In the genomic region with DNA sequence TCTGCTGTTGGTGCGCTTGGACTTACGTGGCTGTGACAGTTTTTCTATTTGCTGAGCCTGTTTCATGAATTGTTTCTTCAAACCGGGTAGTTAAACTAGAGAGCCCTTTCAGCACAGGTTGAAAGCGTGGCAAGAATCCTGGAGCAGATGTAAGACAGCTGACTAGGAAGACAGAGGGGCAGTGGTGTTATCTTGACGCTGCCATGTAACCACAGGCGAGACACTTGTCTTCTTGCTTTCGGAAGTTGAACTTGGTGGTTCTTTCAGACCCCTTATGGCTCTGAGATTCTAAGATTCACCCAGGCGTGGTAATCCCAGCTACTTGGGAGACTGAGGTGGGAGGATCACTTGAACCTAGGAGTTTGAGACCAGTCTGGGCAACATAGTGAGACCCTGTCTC, we compare ENCODE assay signal across 13 cellular contexts. TPM values are rescaled to one million over a fixed set of nuclear protein-coding genes. Genes with fewer than 3 reads are reported as not detected.
DNase-seq lines count a peak whose midpoint lies in the region; ATAC-seq, FAIRE-seq and TF ChIP-seq lines count a peak whose summit lies in the region.
"Had no signal": no experiment of that assay in that cellular context is flagged by ENCODE, and none has a peak within 500 bp of the region (broad histone marks: within the 10 kb centered on the region; RNA-seq: fewer than 3 reads in every experiment).

No MANE protein-coding gene starts in this region.

- H2AFZ ChIP-seq in mesenchymal stem cell (ENCODE audit: low read depth, low read length) = no peak overlapping the region

- H3K4me1 ChIP-seq in mesenchymal stem cell (ENCODE audit: control insufficient read depth, insufficient read depth, low read depth, low read length) (peaks cover 18% of the 10 kb centered on the region), upper lobe of left lung (peaks cover 62 to 89% (median 67%) of the 10 kb centered on the region in 4 donors)

- CTCF ChIA-PET in Calu3 (lab: Charles Lee) = no interaction called here

- H3K4ac ChIP-seq in mesenchymal stem cell (ENCODE audit: low read depth in 1 of 2, low read length in 2 of 2) = no peak overlapping the region

- BruUV-seq in Calu3 (replicated peaks; lab: Mats Ljungman, UMichigan) = no TSS peak

- 96% methylated on average over 8 of the region's 8 CpGs for WGBS in mesenchymal stem cell
- WGBS in upper lobe of left lung, 2 donors = 60 to 66% methylated on average over 8 of the region's 8 CpGs

- H2AK5ac ChIP-seq in mesenchymal stem cell (ENCODE audit: low read length, severe bottlenecking) = peak overlapping the region; percentile 35

- H2BK15ac ChIP-seq in mesenchymal stem cell (ENCODE audit: low read depth, poor library complexity, severe bottlenecking) = peak overlapping the region; percentile 26

- no peak for FAIRE-seq in RCC 7860 (lab: Jason Lieb, UNC)

- H3K4me3 Mint-ChIP-seq in Calu3 (ENCODE audit: low read depth, unreplicated experiment) = no peak overlapping the region
- H3K4me3 Mint-ChIP-seq: H9, naive B cell had no signal

- H3K14ac ChIP-seq in mesenchymal stem cell (ENCODE audit: low read length in 2 of 2) = no peak overlapping the region

- H3K27ac ChIP-seq in coronary artery (peak overlapping the region in 1 of 2 donors; percentile 59), mesenchymal stem cell (ENCODE audit: low read length, poor library complexity, severe bottlenecking) (no peak overlapping the region), upper lobe of left lung (peak overlapping the region in 3 of 4 donors; percentile 2 to 40 (median 34))

- no peak for ATAC-seq in upper lobe of left lung (ENCODE audit: low FRiP score in 2 of 2)
- ATAC-seq in GM18907 (IDR thresholded peaks at IDR 0.05; ENCODE audit: unreplicated experiment) = no peak
- ATAC-seq: activated CD4-positive, CD25-positive, alpha-beta regulatory T cell treated with anti-CD3 and anti-CD28 coated beads, Interleukin-2, amount 50 U/mL, for 24 hours had no signal

- no peaks in the 10 kb centered on the region for H3K9me3 Mint-ChIP-seq in Calu3 (ENCODE audit: low read depth, unreplicated experiment)
- H3K9me3 Mint-ChIP-seq: H9, naive B cell had no signal

- H3K27me3 Mint-ChIP-seq in Calu3 (ENCODE audit: unreplicated experiment) = no peaks in the 10 kb centered on the region

- H3K23ac ChIP-seq in mesenchymal stem cell (ENCODE audit: low read length in 2 of 2) = no peak overlapping the region

- no peak for TF ChIP-seq EP300 in upper lobe of left lung (IDR thresholded peaks at IDR 0.05)

- H3K27me3 ChIP-seq in mesenchymal stem cell (ENCODE audit: control insufficient read depth in 1 of 2, insufficient read depth in 1 of 2, low read length in 2 of 2) (no peaks in the 10 kb centered on the region), upper lobe of left lung (no peaks in the 10 kb centered on the region)

- H2BK120ac ChIP-seq in mesenchymal stem cell (ENCODE audit: low read depth, low read length) = no peak overlapping the region

- H3K18ac ChIP-seq in mesenchymal stem cell (ENCODE audit: low read depth in 1 of 2, low read length in 2 of 2) = peak overlapping the region in 1 of 2 experiments; percentile 33

- peak overlapping the region; percentile 31 for H4K91ac ChIP-seq in mesenchymal stem cell (ENCODE audit: low read length)

- TF ChIP-seq POLR2A in upper lobe of left lung (IDR thresholded peaks at IDR 0.05) = no peak

- no peaks in the 10 kb centered on the region for H3K9me3 ChIP-seq in mesenchymal stem cell (ENCODE audit: control insufficient read depth, low read length)
- H3K9me3 ChIP-seq in upper lobe of left lung = no peaks in the 10 kb centered on the region

- H3K36me3 ChIP-seq in mesenchymal stem cell (ENCODE audit: control insufficient read depth in 1 of 2, insufficient read depth in 2 of 2, low read depth in 1 of 2, low read length in 2 of 2) (peaks cover 0 to 70% of the 10 kb centered on the region in 2 experiments), upper lobe of left lung (peaks cover 0 to 24% (median 0%) of the 10 kb centered on the region in 4 donors)

- intact Hi-C loops in Calu3 (cut with micrococcal nuclease; ENCODE audit: unreplicated experiment) = no loop called here

- H2BK5ac ChIP-seq in mesenchymal stem cell (ENCODE audit: low read depth, low read length, poor library complexity, severe bottlenecking) = no peak overlapping the region

- H3K4me3 ChIP-seq in coronary artery (peak overlapping the region; percentile 69), mesenchymal stem cell (ENCODE audit: insufficient read depth in 1 of 2, low read depth in 1 of 2, low read length in 2 of 2) (peak overlapping the region in 1 of 2 experiments; percentile 92), upper lobe of left lung (peak overlapping the region in 1 of 4 donors; percentile 57)

- peaks cover 10% of the 10 kb centered on the region for H3K79me1 ChIP-seq in mesenchymal stem cell (replicated peaks; ENCODE audit: low read length, poor library complexity, severe bottlenecking)

- peaks cover 65% of the 10 kb centered on the region for H3K36me3 Mint-ChIP-seq in Calu3 (ENCODE audit: insufficient read depth, unreplicated experiment)
- H3K36me3 Mint-ChIP-seq: naive B cell had no signal

- peak; percentile 84 for DNase-seq in OCI-M1 (lab: John Stamatoyannopoulos, UW)
- DNase-seq in coronary artery (ENCODE audit: low spot score) = no peak
- peak; percentile 24 for DNase-seq in mesenchymal stem cell
- no peak for DNase-seq in upper lobe of left lung
- DNase-seq in Calu3 = no peak
- DNase-seq in RCC 7860 (ENCODE audit: low spot score) = no peak
- DNase-seq: activated effector memory CD4-positive, alpha-beta T cell treated with anti-CD3 and anti-CD28 coated beads, Interleukin-2, amount 50 U/mL, for 16 hours; H9; naive B cell; NCI-H2171 treated with DMSO at 0.1 percent for 48 hours; RPMI8226 had no signal

- H3K9ac ChIP-seq in mesenchymal stem cell (ENCODE audit: low read length) = peak overlapping the region; percentile 99

- no peak overlapping the region for H3K27ac Mint-ChIP-seq in Calu3 (ENCODE audit: unreplicated experiment)
- H3K27ac Mint-ChIP-seq: H9 had no signal

- no peak overlapping the region for H2BK12ac ChIP-seq in mesenchymal stem cell (ENCODE audit: low read length in 2 of 2)

- H4K8ac ChIP-seq in mesenchymal stem cell (ENCODE audit: low read length) = no peak overlapping the region

- H3K4me1 Mint-ChIP-seq in Calu3 (ENCODE audit: low read depth, unreplicated experiment) = peaks cover 85% of the 10 kb centered on the region

- TF ChIP-seq CTCF in coronary artery (IDR thresholded peaks at IDR 0.05) (no peak), upper lobe of left lung (IDR thresholded peaks at IDR 0.05) (no peak), Calu3 (IDR thresholded peaks at IDR 0.05; ENCODE audit: unreplicated experiment) (no peak)

- H3K4me2 ChIP-seq in mesenchymal stem cell (ENCODE audit: low read length, poor library complexity, severe bottlenecking) = no peak overlapping the region

RNA-seq across cellular contexts. Expression of a gene that starts 4.3 kb away (rescaled TPM):
- polyA plus RNA-seq in mesenchymal stem cell (2013, experiment 1 of 2) = 110 TPM
- polyA plus RNA-seq in mesenchymal stem cell (2013, experiment 2 of 2) = 171 TPM
- total RNA-seq in upper lobe of left lung (100 to 1,000 TPM in 4 of 6 donors, 10 to 100 TPM in 2; 18.9 to 360 (median 165) TPM), Calu3 (2022) (128 and 146 TPM in 2 replicates)

Comparison
In these comparisons a context has a peak if more than half of its experiments do, and no peak if none do; other contexts are left out.
1. DNase-seq: peak in OCI-M1 (single experiment) and mesenchymal stem cell (single experiment); none in coronary artery (single experiment), upper lobe of left lung (0 of 2), Calu3 (single experiment) and RCC 7860 (single experiment).